Comparison of ENCODE assay signal across 17 cellular contexts in the genomic region with DNA sequence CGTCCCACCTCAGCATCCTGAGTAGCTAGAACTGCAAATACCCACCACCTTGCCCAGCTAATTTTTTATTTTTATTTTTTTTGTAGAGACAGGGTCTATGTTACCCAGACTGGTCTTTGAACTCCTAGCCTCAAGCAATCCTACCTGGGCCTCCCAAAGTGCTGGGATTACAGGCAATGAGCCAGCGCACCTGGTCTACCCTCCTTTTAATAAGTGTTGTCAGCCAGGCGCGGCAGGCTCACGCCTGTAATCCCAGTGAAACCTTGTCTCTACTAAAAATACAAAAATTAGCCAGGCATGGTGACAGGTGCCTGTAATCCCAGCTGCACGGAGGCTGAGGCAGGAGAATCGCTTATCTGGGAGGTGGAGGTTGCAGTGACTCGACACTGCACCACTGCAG. TPM values are rescaled to one million over a fixed set of nuclear protein-coding genes. Genes with fewer than 3 reads are reported as not detected.
A peak's percentile ranks its signal among the peaks of the same experiment; 100 is the strongest.
DNase-seq lines count a peak whose midpoint lies in the region; ATAC-seq and TF ChIP-seq lines count a peak whose summit lies in the region.
"Had no signal": no experiment of that assay in that cellular context is flagged by ENCODE, and none has a peak within 500 bp of the region (broad histone marks: within the 10 kb centered on the region; RNA-seq: fewer than 3 reads in every experiment).

No MANE protein-coding gene starts in this region.

- H3K9me3 ChIP-seq in T-helper 17 cell (ENCODE audit: control insufficient read depth, low read length, poor library complexity, severe bottlenecking), result no peaks in the 10 kb centered on the region
- no peaks in the 10 kb centered on the region for H3K9me3 ChIP-seq in thyroid gland

- H3K27ac ChIP-seq in thyroid gland, result peak overlapping the region in 1 of 3 donors; percentile 1

- no peak for DNase-seq in activated naive CD8-positive, alpha-beta T cell treated with anti-CD3 and anti-CD28 coated beads, Interleukin-2, amount 50 U/mL, for 24 hours
- DNase-seq in T-helper 17 cell (no peak), naive B cell (no peak), thyroid gland (peak; percentile 27 to 56), D341Med (ENCODE audit: low spot score) (no peak), occipital lobe (lab: John Stamatoyannopoulos, UW) (no peak)
- no peak for DNase-seq in stimulated activated CD4-positive, alpha-beta T cell treated with anti-CD3 and anti-CD28 coated beads, Interleukin-1b, Interleukin-23, amount 100 ng/mL, for 48 hours
- DNase-seq: ACHN, DMS153, Kasumi-1, NCI-H1105 treated with DMSO at 0.1 percent for 48 hours, NCI-H187, NCI-H2171, NCI-H510A, SHP77 had no signal

- peaks cover 64% of the 10 kb centered on the region for H3K4me1 Mint-ChIP-seq in activated naive CD8-positive, alpha-beta T cell (ENCODE audit: low read depth)
- peaks cover 52% of the 10 kb centered on the region for H3K4me1 Mint-ChIP-seq in activated naive CD8-positive, alpha-beta T cell treated with anti-CD3 and anti-CD28 coated beads, Interleukin-2, amount 50 U/mL, for 24 hours
- H3K4me1 Mint-ChIP-seq in T-helper 17 cell (peaks cover 47% of the 10 kb centered on the region), naive B cell (peaks cover 36 to 45% (median 37%) of the 10 kb centered on the region in 3 donors)

- no peak overlapping the region for H3K4me3 ChIP-seq in thyroid gland (replicated peaks in 1 of 3)

- H3K27me3 Mint-ChIP-seq in activated naive CD8-positive, alpha-beta T cell, result no peaks in the 10 kb centered on the region
- no peaks in the 10 kb centered on the region for H3K27me3 Mint-ChIP-seq in activated naive CD8-positive, alpha-beta T cell treated with anti-CD3 and anti-CD28 coated beads, Interleukin-2, amount 50 U/mL, for 24 hours
- H3K27me3 Mint-ChIP-seq in T-helper 17 cell, result no peaks in the 10 kb centered on the region
- H3K27me3 Mint-ChIP-seq in naive B cell, result no peaks in the 10 kb centered on the region
- H3K27me3 Mint-ChIP-seq: B cell had no signal

- no peaks in the 10 kb centered on the region for H3K27me3 ChIP-seq in thyroid gland

- no peak for TF ChIP-seq POLR2A in thyroid gland (IDR thresholded peaks at IDR 0.05)

- 84 to 88% methylated on average over 8 of the region's 8 CpGs for WGBS in thyroid gland, 2 donors

- H3K27ac Mint-ChIP-seq in activated naive CD8-positive, alpha-beta T cell, result peak overlapping the region; percentile 95
- H3K27ac Mint-ChIP-seq in activated naive CD8-positive, alpha-beta T cell treated with anti-CD3 and anti-CD28 coated beads, Interleukin-2, amount 50 U/mL, for 24 hours, result no peak overlapping the region
- H3K27ac Mint-ChIP-seq in T-helper 17 cell (peak overlapping the region; percentile 90), naive B cell (peak overlapping the region in 5 of 6 donors; percentile 26 to 86 (median 82))

- no peak for ATAC-seq in activated naive CD8-positive, alpha-beta T cell treated with anti-CD3 and anti-CD28 coated beads, Interleukin-2, amount 50 U/mL, for 24 hours
- ATAC-seq in T-helper 17 cell (no peak), naive B cell (ENCODE audit: low read depth in 2 of 2) (no peak)

- H3K9me3 Mint-ChIP-seq in activated naive CD8-positive, alpha-beta T cell (ENCODE audit: low read depth), result no peaks in the 10 kb centered on the region
- H3K9me3 Mint-ChIP-seq in activated naive CD8-positive, alpha-beta T cell treated with anti-CD3 and anti-CD28 coated beads, Interleukin-2, amount 50 U/mL, for 24 hours, result no peaks in the 10 kb centered on the region
- H3K9me3 Mint-ChIP-seq in naive B cell, result peaks cover 0 to 3% (median 0%) of the 10 kb centered on the region in 7 donors

- H3K36me3 Mint-ChIP-seq in activated naive CD8-positive, alpha-beta T cell, result peaks cover 4% of the 10 kb centered on the region
- no peaks in the 10 kb centered on the region for H3K36me3 Mint-ChIP-seq in activated naive CD8-positive, alpha-beta T cell treated with anti-CD3 and anti-CD28 coated beads, Interleukin-2, amount 50 U/mL, for 24 hours (ENCODE audit: low read depth)
- H3K36me3 Mint-ChIP-seq in T-helper 17 cell (ENCODE audit: low read depth) (peaks cover 8% of the 10 kb centered on the region), naive B cell (no peaks in the 10 kb centered on the region)

- peaks cover 12 to 19% of the 10 kb centered on the region in 2 donors for H3K4me1 ChIP-seq in thyroid gland

- no peaks in the 10 kb centered on the region for H3K36me3 ChIP-seq in thyroid gland

- intact Hi-C loops in thyroid gland (cut with DNase I), result no loop called here

- no peak for TF ChIP-seq CTCF in thyroid gland (IDR thresholded peaks at IDR 0.05)

- no peak overlapping the region for H3K4me3 Mint-ChIP-seq in activated naive CD8-positive, alpha-beta T cell
- no peak overlapping the region for H3K4me3 Mint-ChIP-seq in activated naive CD8-positive, alpha-beta T cell treated with anti-CD3 and anti-CD28 coated beads, Interleukin-2, amount 50 U/mL, for 24 hours
- no peak overlapping the region for H3K4me3 Mint-ChIP-seq in T-helper 17 cell
- H3K4me3 Mint-ChIP-seq in naive B cell, result peak overlapping the region in 1 of 8 donors; percentile 67

RNA-seq across cellular contexts. Expression of a gene that starts 19.3 kb away (rescaled TPM):
- total RNA-seq in T-helper 17 cell (10 to 100 TPM; 71.0 to 72.1 TPM), thyroid gland (100 to 1,000 TPM in 2 of 4 donors, 10 to 100 TPM in 2; 51.1 to 145 (median 96.1) TPM), occipital lobe (7.8 TPM)
- polyA plus RNA-seq in naive B cell (ENCODE audit: low read depth in 6 of 6), result 10 to 100 TPM; 15.9 to 27.4 (median 22.3) TPM

Comparison
In these comparisons a context has a peak if more than half of its experiments do, and no peak if none do; other contexts are left out.
1. DNase-seq: peak in thyroid gland (2 of 2); none in activated naive CD8-positive, alpha-beta T cell treated with anti-CD3 and anti-CD28 coated beads, Interleukin-2, amount 50 U/mL, for 24 hours (single experiment), T-helper 17 cell (0 of 3), naive B cell (single experiment), stimulated activated CD4-positive, alpha-beta T cell treated with anti-CD3 and anti-CD28 coated beads, Interleukin-1b, Interleukin-23, amount 100 ng/mL, for 48 hours (single experiment), D341Med (single experiment) and occipital lobe (single experiment).